8 cellular contexts compared by ENCODE assay signal in the genomic region with DNA sequence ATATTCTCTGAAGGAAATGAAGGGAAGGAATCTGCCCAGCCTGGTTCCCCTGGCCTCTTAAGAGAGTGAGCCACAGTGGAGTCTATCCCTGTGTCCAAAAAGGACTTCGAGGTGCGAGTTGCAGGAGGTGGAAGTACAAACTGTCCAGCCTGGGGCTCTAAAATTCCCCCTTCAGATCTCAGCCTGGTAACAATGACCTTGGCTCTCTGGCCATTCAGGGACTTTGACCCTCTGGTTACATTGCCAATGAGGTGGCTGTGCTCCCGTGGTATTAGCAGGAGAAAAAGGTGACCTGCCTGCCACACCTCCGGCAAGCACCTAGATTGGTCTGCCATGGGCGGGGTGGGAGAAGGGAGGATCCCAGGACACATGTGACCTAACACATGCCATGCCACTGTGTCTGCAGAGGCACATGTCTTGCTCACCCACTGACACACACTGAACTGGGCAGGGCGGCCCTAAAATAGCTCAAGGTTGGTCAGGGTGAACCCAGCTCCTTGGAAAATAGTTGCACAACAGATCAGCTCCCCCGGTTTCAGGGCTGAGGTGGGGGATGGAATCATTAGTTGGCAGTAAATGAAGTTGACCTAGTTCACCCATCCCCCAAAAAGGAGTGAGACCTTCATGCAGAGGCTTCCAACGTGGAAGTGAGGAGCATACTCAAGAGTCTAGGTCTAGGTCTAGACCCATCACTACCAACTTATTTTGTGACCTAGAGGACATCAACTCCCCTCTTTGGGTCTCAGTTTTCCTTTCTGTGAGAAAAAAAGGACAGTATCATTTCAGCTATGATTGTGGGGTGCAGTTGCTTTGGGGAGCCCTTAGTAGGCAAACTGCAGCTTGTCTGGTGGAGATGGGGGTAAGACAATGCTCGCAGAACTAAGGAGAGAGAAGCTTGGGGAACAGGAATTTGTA. TPM values are rescaled to one million over a fixed set of nuclear protein-coding genes. Genes with fewer than 3 reads are reported as not detected.
DNase-seq lines count a peak whose midpoint lies in the region; ATAC-seq and TF ChIP-seq lines count a peak whose summit lies in the region.

No MANE protein-coding gene starts in this region.

- peaks cover 43 to 92% (median 81%) of the 10 kb centered on the region in 5 donors for H3K4me1 ChIP-seq in subcutaneous abdominal adipose tissue (ENCODE audit: control insufficient read depth in 5 of 5, insufficient read depth in 5 of 5, low read length in 5 of 5)

- no peaks in the 10 kb centered on the region for H3K9me3 ChIP-seq in subcutaneous abdominal adipose tissue (ENCODE audit: control insufficient read depth in 5 of 5, low read length in 5 of 5)

- H3K27me3 ChIP-seq in subcutaneous abdominal adipose tissue (ENCODE audit: control insufficient read depth in 5 of 5, insufficient read depth in 4 of 5, low read length in 5 of 5), result peaks cover 0 to 8% (median 0%) of the 10 kb centered on the region in 5 donors

- H3K9ac ChIP-seq in subcutaneous abdominal adipose tissue (ENCODE audit: low read length in 5 of 5), result peak overlapping the region; percentile 49 to 81 (median 56)

- peak overlapping the region; percentile 95 for H3K27ac ChIP-seq in subcutaneous abdominal adipose tissue (ENCODE audit: low read depth, low read length)

- no peak for TF ChIP-seq CTCF in astrocyte of the cerebellum (IDR thresholded peaks at IDR 0.05; ENCODE audit: low read depth, low read length, missing control alignments)

- peaks cover 0 to 50% (median 48%) of the 10 kb centered on the region in 5 donors for H3K36me3 ChIP-seq in subcutaneous abdominal adipose tissue (ENCODE audit: control insufficient read depth in 5 of 5, insufficient read depth in 5 of 5, low read length in 5 of 5)

- DNase-seq in AML-193 (lab: John Stamatoyannopoulos, UW) (peak; percentile 27 to 30), astrocyte of the cerebellum (ENCODE audit: low read depth) (no peak), kidney tubule cell (ENCODE audit: low spot score) (peak; percentile 91), NCI-H2107 (lab: John Stamatoyannopoulos, UW) (no peak), NCI-H1694 (lab: John Stamatoyannopoulos, UW) (no peak)
- DNase-seq in Jurkat, Clone E6-1 (ENCODE audit: low read depth, low spot score), result no peak

- ATAC-seq in GM21619 (IDR thresholded peaks at IDR 0.05; ENCODE audit: unreplicated experiment), result no peak

- in situ Hi-C loops in astrocyte of the cerebellum (cut with HindIII; ENCODE audit: low sequenced_read_pairs), result no loop called here

- peak overlapping the region; percentile 32 for H3K4me3 ChIP-seq in Jurkat, Clone E6-1 (ENCODE audit: low read length)
- H3K4me3 ChIP-seq in astrocyte of the cerebellum (ENCODE audit: low read depth, low read length), result peak overlapping the region; percentile 58
- H3K4me3 ChIP-seq in subcutaneous abdominal adipose tissue (ENCODE audit: low read depth in 1 of 5, low read length in 5 of 5), result peak overlapping the region; percentile 55 to 100 (median 77)

RNA-seq across cellular contexts. Expression of a gene that starts 2.2 kb away (rescaled TPM):
- polyA plus RNA-seq in Jurkat, Clone E6-1 (2012; ENCODE audit: insufficient read depth, insufficient read length), result 13.3 TPM

RNA-seq across cellular contexts. Expression of a gene that starts 23.6 kb away (rescaled TPM):
- 61.3 TPM for polyA plus RNA-seq in Jurkat, Clone E6-1 (2012; ENCODE audit: insufficient read depth, insufficient read length)

RNA-seq across cellular contexts. Expression of a gene that starts 35.4 kb away (rescaled TPM):
- polyA plus RNA-seq in Jurkat, Clone E6-1 (2012; ENCODE audit: insufficient read depth, insufficient read length), result 28.9 TPM

RNA-seq across cellular contexts. Expression of a gene that starts 42.1 kb away (rescaled TPM):
- polyA plus RNA-seq in Jurkat, Clone E6-1 (2012; ENCODE audit: insufficient read depth, insufficient read length), result 72.0 TPM

RNA-seq across cellular contexts. Expression of a gene that starts 44.0 kb away (rescaled TPM):
- 94.8 TPM for polyA plus RNA-seq in Jurkat, Clone E6-1 (2012; ENCODE audit: insufficient read depth, insufficient read length)

Comparison
In these comparisons a context has a peak if more than half of its experiments do, and no peak if none do; other contexts are left out.
1. DNase-seq: peak in AML-193 (2 of 2) and kidney tubule cell (single experiment); none in Jurkat, Clone E6-1 (single experiment), astrocyte of the cerebellum (single experiment), NCI-H2107 (single experiment) and NCI-H1694 (single experiment).
2. Peak in every context shown above with its lines, with median percentiles within 50 percentile points of each other: H3K4me3 ChIP-seq.